ENCODE assay signal across 27 cellular contexts in genomic region chr19:54454781-54455675, GRCh38. TPM values are rescaled to one million over a fixed set of nuclear protein-coding genes. Genes with fewer than 3 reads are reported as not detected.
"Had no signal": no experiment of that assay in that cellular context is flagged by ENCODE, and none has a peak within 500 bp of the region (broad histone marks: within the 10 kb centered on the region; RNA-seq: fewer than 3 reads in every experiment).

No MANE protein-coding gene starts in this region.

- ATAC-seq: activated CD4-positive, alpha-beta T cell treated with anti-CD3 and anti-CD28 coated beads for 36 hours; activated naive CD4-positive, alpha-beta T cell treated with anti-CD3 and anti-CD28 coated beads, Interleukin-2, amount 50 U/mL, for 72 hours; foreskin keratinocyte; left lung; sciatic nerve had no signal

- H3K27me3 ChIP-seq: adrenal gland, foreskin keratinocyte, left lung, ovary, stomach, vagina had no signal

- H3K4me3 Mint-ChIP-seq: activated CD4-positive, alpha-beta T cell treated with anti-CD3 and anti-CD28 coated beads for 36 hours; T-helper 2 cell treated with Interferon-gamma antibody and Interleukin-4, amounts not matched to agents 5 μg/mL and 100 μg/mL, for 36 hours had no signal

- H3K36me3 ChIP-seq: ovary had no signal

- H3K9me3 ChIP-seq: adrenal gland, left lung, ovary, stomach, vagina had no signal

- H3K27ac ChIP-seq: adrenal gland, epithelial cell of prostate, foreskin keratinocyte, left lung, ovary, stomach, vagina had no signal

- H3K4me2 ChIP-seq: smooth muscle cell had no signal

- H3K4me1 ChIP-seq: foreskin keratinocyte had no signal

- H3K27me3 Mint-ChIP-seq: activated CD4-positive, alpha-beta T cell treated with anti-CD3 and anti-CD28 coated beads for 36 hours had no signal

- FAIRE-seq: keratinocyte, TTC549 had no signal

- H3K27ac Mint-ChIP-seq: activated CD4-positive, alpha-beta T cell treated with anti-CD3 and anti-CD28 coated beads for 36 hours; T-helper 2 cell treated with Interferon-gamma antibody and Interleukin-4, amounts not matched to agents 5 μg/mL and 100 μg/mL, for 36 hours had no signal

- H3K9me3 Mint-ChIP-seq: activated naive CD4-positive, alpha-beta T cell treated with anti-CD3 and anti-CD28 coated beads, Interleukin-2, amount 50 U/mL, for 72 hours; neural crest cell; T-helper 2 cell treated with Interferon-gamma antibody and Interleukin-4, amounts not matched to agents 5 μg/mL and 100 μg/mL, for 36 hours had no signal

- DNase-seq: activated CD4-positive, alpha-beta T cell treated with anti-CD3 and anti-CD28 coated beads for 36 hours; activated CD4-positive, alpha-beta T cell treated with anti-CD3 and anti-CD28 coated beads, Interleukin-2, amount 50 U/mL, for 48 hours; activated gamma-delta T cell treated with Interleukin-2 at 50 U/mL for 16 hours; adrenal gland; foreskin keratinocyte; hippocampal formation; midbrain; ovary; stimulated activated CD4-positive, alpha-beta T cell treated with anti-CD3 and anti-CD28 coated beads, Interleukin-4, amount 100 ng/mL, for 1 hour; stomach; trophoblast cell had no signal

- H3K4me3 ChIP-seq: adrenal gland, left lung, ovary, smooth muscle cell, stomach, vagina had no signal

RNA-seq across cellular contexts. Expression of gene CDC42EP5, which starts 18.1 kb away (rescaled TPM):
- total RNA-seq: activated naive CD4-positive, alpha-beta T cell treated with anti-CD3 and anti-CD28 coated beads, Interleukin-2, amount 50 U/mL, for 72 hours had no signal

RNA-seq across cellular contexts. Expression of gene TTYH1, which starts 39.8 kb away (rescaled TPM):
- total RNA-seq: bronchial epithelial cell, dermis microvascular lymphatic vessel endothelial cell, fibroblast of lung, foreskin keratinocyte, left lung, lung microvascular endothelial cell, myocyte had no signal
- polyA plus RNA-seq: fibroblast of lung, foreskin keratinocyte had no signal

RNA-seq across cellular contexts. Expression of gene LAIR2, which starts 47.6 kb away (rescaled TPM):
- total RNA-seq: bronchial epithelial cell, dermis microvascular lymphatic vessel endothelial cell, fibroblast of lung, foreskin keratinocyte, lung microvascular endothelial cell, myocyte, neural crest cell, ovary, smooth muscle cell, stomach, temporal lobe, vagina had no signal
- polyA plus RNA-seq: adrenal gland, fibroblast of lung, foreskin keratinocyte, keratinocyte, ovary, smooth muscle cell had no signal
